Comparison of ENCODE assay signal across 9 cellular contexts in the genomic region with DNA sequence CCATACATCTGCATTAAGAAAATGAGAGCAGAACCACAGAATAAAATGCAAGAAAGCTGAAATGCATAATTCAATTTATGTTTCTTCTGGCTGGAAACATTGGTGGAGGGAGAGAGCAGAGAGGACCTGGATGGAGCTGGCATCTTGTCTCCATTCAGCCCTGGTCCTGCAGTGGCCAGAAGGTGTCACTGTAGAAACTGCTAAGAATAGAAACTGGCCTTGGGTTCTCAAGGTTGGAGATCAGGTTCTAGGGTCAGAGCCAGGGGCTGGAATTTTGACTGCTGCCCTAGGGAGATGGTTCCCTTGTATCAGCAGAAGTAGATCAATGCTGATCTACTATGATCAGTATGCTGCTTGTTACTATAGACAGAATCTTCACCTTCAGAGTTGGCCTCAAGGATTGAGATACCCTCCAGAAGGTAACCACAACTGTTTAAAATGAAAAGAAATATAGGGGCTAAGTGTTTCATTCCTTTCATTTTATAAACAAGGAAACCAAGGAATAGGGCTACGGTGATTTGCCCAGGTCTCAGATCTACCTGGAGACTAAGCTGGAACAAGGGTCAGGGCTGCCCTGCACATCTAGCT. TPM values are rescaled to one million over a fixed set of nuclear protein-coding genes. Genes with fewer than 3 reads are reported as not detected.
DNase-seq lines count a peak whose midpoint lies in the region; TF ChIP-seq lines count a peak whose summit lies in the region.
"Had no signal": no experiment of that assay in that cellular context is flagged by ENCODE, and none has a peak within 500 bp of the region (broad histone marks: within the 10 kb centered on the region; RNA-seq: fewer than 3 reads in every experiment).

No MANE protein-coding gene starts in this region.

- WGBS in liver: 94% methylated on average over 1 of the region's 1 CpG

- DNase-seq in DMS53 (lab: John Stamatoyannopoulos, UW) (peak; percentile 71), HT-29 (ENCODE audit: low spot score) (peak; percentile 53), astrocyte of the spinal cord (ENCODE audit: low read depth, low spot score) (no peak), Ammon's horn (ENCODE audit: low spot score) (no peak), NCI-H1436 (lab: John Stamatoyannopoulos, UW) (no peak), NCI-H2196 treated with DMSO at 0.1 percent for 48 hours (lab: John Stamatoyannopoulos, UW; ENCODE audit: unreplicated experiment) (no peak), NCI-H187 treated with DMSO at 0.1 percent for 48 hours (lab: John Stamatoyannopoulos, UW) (no peak)

- H3K9me3 ChIP-seq in liver (ENCODE audit: control insufficient read depth in 4 of 4, low read length in 3 of 4): no peaks in the 10 kb centered on the region

- peaks cover 3 to 16% (median 8%) of the 10 kb centered on the region in 4 donors for H3K4me1 ChIP-seq in liver (ENCODE audit: control insufficient read depth in 4 of 4, insufficient read depth in 4 of 4, low read length in 3 of 4)

- H3K9ac ChIP-seq in liver (ENCODE audit: low read depth in 1 of 2, low read length in 2 of 2): no peak overlapping the region

- peak; percentile 63 for TF ChIP-seq CTCF in astrocyte of the spinal cord (IDR thresholded peaks at IDR 0.05; ENCODE audit: low read depth, low read length)
- peak; percentile 50 for TF ChIP-seq CTCF in liver (IDR thresholded peaks at IDR 0.05; ENCODE audit: low read depth, low read length, missing input control)

- in situ Hi-C loops in astrocyte of the spinal cord (cut with HindIII; ENCODE audit: low sequenced_read_pairs): no loop called here

- H3K27ac ChIP-seq in liver (ENCODE audit: low read depth in 1 of 2, low read length in 2 of 2): no peak overlapping the region

- peak; percentile 75 to 76 for TF ChIP-seq RAD21 in liver (IDR thresholded peaks at IDR 0.05)

- H3K27me3 ChIP-seq in liver (ENCODE audit: control insufficient read depth in 4 of 4, insufficient read depth in 4 of 4, low read length in 3 of 4): no peaks in the 10 kb centered on the region

- H3K4me3 ChIP-seq in astrocyte of the spinal cord (ENCODE audit: low read depth, low read length) (no peak overlapping the region), liver (ENCODE audit: low read depth in 1 of 3, low read length in 3 of 3) (no peak overlapping the region)

- H3K36me3 ChIP-seq in liver (ENCODE audit: control insufficient read depth in 4 of 4, insufficient read depth in 3 of 4, low read depth in 1 of 4, low read length in 3 of 4): no peaks in the 10 kb centered on the region

TF ChIP-seq in liver, 16 proteins besides CTCF, POLR2A, EP300 and RAD21:
- TF ChIP-seq NR2F2 (IDR thresholded peaks at IDR 0.05) (peak; percentile 20), HNF4A (conservative IDR thresholded peaks at IDR 0.05) (peak in 1 of 2 donors; percentile 22), YY1 (IDR thresholded peaks at IDR 0.05) (no peak)
TF ChIP-seq in liver: peak in this region for 2.

RNA-seq across cellular contexts. Expression of a gene that starts 13.1 kb away (rescaled TPM):
- total RNA-seq in HT-29 (2014; rRNA removed; shearing (Covaris generic)): not detected in 2 replicates
- under 1 TPM in 1 of 2 donors, not detected in 1; 0.25 TPM for total RNA-seq in liver
- not detected for polyA plus RNA-seq in liver
- total RNA-seq: subcutaneous adipose tissue had no signal

RNA-seq across cellular contexts. Expression of a gene that starts 47.6 kb away (rescaled TPM):
- not detected in 2 replicates for total RNA-seq in HT-29 (2014; rRNA removed; shearing (Covaris generic))
- under 1 TPM in 1 of 2 donors, not detected in 1; 0.50 TPM for total RNA-seq in liver
- polyA plus RNA-seq in liver: not detected

Comparison
In these comparisons a context has a peak if more than half of its experiments do, and no peak if none do; other contexts are left out.
1. DNase-seq: peak in DMS53 (single experiment) and HT-29 (single experiment); none in astrocyte of the spinal cord (single experiment), Ammon's horn (single experiment), NCI-H1436 (single experiment), NCI-H2196 treated with DMSO at 0.1 percent for 48 hours (single experiment) and NCI-H187 treated with DMSO at 0.1 percent for 48 hours (single experiment).